14 cellular contexts compared by ENCODE assay signal in the genomic region with DNA sequence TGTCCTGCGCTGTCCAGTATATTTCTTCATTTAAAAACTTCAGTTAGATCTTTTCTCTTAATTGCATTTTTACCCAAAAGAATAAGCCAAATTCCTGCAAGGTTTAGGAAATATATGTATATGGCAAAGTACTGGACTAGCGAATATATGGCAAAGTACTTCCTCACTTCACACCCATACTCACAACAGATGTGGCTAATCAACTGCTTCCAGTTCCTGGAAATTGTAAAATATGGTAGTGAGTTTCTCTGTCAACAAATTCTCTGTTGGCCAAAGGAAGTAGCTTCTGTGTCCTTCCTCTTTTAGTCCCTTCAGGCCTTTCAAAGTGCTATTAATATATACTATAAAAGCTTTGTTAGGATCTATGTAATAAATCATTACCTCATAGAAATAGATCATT. TPM values are rescaled to one million over a fixed set of nuclear protein-coding genes. Genes with fewer than 3 reads are reported as not detected.
DNase-seq lines count a peak whose midpoint lies in the region; ATAC-seq and TF ChIP-seq lines count a peak whose summit lies in the region.
"Had no signal": no experiment of that assay in that cellular context is flagged by ENCODE, and none has a peak within 500 bp of the region (broad histone marks: within the 10 kb centered on the region; RNA-seq: fewer than 3 reads in every experiment).

No MANE protein-coding gene starts in this region.

- DNase-seq in GM06990 (ENCODE audit: extremely low read depth, insufficient read length) = no peak
- DNase-seq in Peyer's patch = no peak
- DNase-seq in activated naive CD8-positive, alpha-beta T cell treated with anti-CD3 and anti-CD28 coated beads, Interleukin-2, amount 50 U/mL, for 24 hours = no peak
- DNase-seq in NCI-H2029 treated with DMSO at 0.1 percent for 48 hours (lab: John Stamatoyannopoulos, UW) = no peak
- DNase-seq in osteocyte (ENCODE audit: extremely low spot score, unreplicated experiment) = no peak
- DNase-seq: C1 segment of cervical spinal cord; effector CD4-positive, alpha-beta T cell; stimulated activated CD4-positive, alpha-beta T cell treated with anti-CD3 and anti-CD28 coated beads, Interleukin-4, amount 100 ng/mL, for 24 hours had no signal

- no peak overlapping the region for H3K4me3 ChIP-seq in BLaER1 treated with 17β-estradiol and CSF1 and Interleukin-3, amounts not matched to agents 10 nM and 100 nM
- H3K4me3 ChIP-seq in GM06990 (replicated peaks; ENCODE audit: low read depth, low read length) (peak overlapping the region; percentile 65), Peyer's patch (no peak overlapping the region)

- TF ChIP-seq CTCF in GM06990 (IDR thresholded peaks at IDR 0.05; ENCODE audit: insufficient read depth, low read length, poor library complexity, severe bottlenecking) (no peak), Peyer's patch (IDR thresholded peaks at IDR 0.05) (no peak), osteocyte (IDR thresholded peaks at IDR 0.05) (no peak)

- H4K20me1 ChIP-seq in BLaER1 treated with 17β-estradiol and CSF1 and Interleukin-3, amounts not matched to agents 10 nM and 100 nM = no peaks in the 10 kb centered on the region

- H3K27me3 ChIP-seq in BLaER1 treated with 17β-estradiol and CSF1 and Interleukin-3, amounts not matched to agents 10 nM and 100 nM = no peaks in the 10 kb centered on the region
- H3K27me3 ChIP-seq in GM06990 (replicated peaks; ENCODE audit: control insufficient read depth, insufficient read depth, low read length) = no peaks in the 10 kb centered on the region
- H3K27me3 ChIP-seq in Peyer's patch = no peaks in the 10 kb centered on the region

- no peak for ATAC-seq in activated naive CD8-positive, alpha-beta T cell treated with anti-CD3 and anti-CD28 coated beads, Interleukin-2, amount 50 U/mL, for 24 hours
- ATAC-seq in GM19328 (IDR thresholded peaks at IDR 0.05; ENCODE audit: unreplicated experiment) (no peak), GM19452 (IDR thresholded peaks at IDR 0.05; ENCODE audit: unreplicated experiment) (no peak)
- ATAC-seq: HepG2 had no signal

- no peaks in the 10 kb centered on the region for H3K9me3 Mint-ChIP-seq in activated naive CD8-positive, alpha-beta T cell treated with anti-CD3 and anti-CD28 coated beads, Interleukin-2, amount 50 U/mL, for 24 hours
- H3K9me3 Mint-ChIP-seq in osteocyte (ENCODE audit: unreplicated experiment) = no peaks in the 10 kb centered on the region

- peak overlapping the region in 8 of 11 experiments; percentile 49 to 71 (median 54); a peak in 13 of 22 replicates for H3K27ac ChIP-seq in BLaER1 treated with 17β-estradiol and CSF1 and Interleukin-3, amounts not matched to agents 10 nM and 100 nM
- H3K27ac ChIP-seq in Peyer's patch = peak overlapping the region in 3 of 4 donors; percentile 47 to 75 (median 69)

- no peaks in the 10 kb centered on the region for H3K9me3 ChIP-seq in BLaER1 treated with 17β-estradiol and CSF1 and Interleukin-3, amounts not matched to agents 10 nM and 100 nM (replicated peaks in 1 of 11)
- H3K9me3 ChIP-seq in Peyer's patch = no peaks in the 10 kb centered on the region

- H3K27ac Mint-ChIP-seq in activated naive CD8-positive, alpha-beta T cell treated with anti-CD3 and anti-CD28 coated beads, Interleukin-2, amount 50 U/mL, for 24 hours = peak overlapping the region; percentile 98
- H3K27ac Mint-ChIP-seq in osteocyte (ENCODE audit: unreplicated experiment) = no peak overlapping the region

- peak overlapping the region in 9 of 11 experiments; percentile 10 to 83 (median 66); a peak in 17 of 22 replicates for H3K4me2 ChIP-seq in BLaER1 treated with 17β-estradiol and CSF1 and Interleukin-3, amounts not matched to agents 10 nM and 100 nM

- no peak overlapping the region for H3K9ac ChIP-seq in BLaER1 treated with 17β-estradiol and CSF1 and Interleukin-3, amounts not matched to agents 10 nM and 100 nM

- H3K4me1 Mint-ChIP-seq in activated naive CD8-positive, alpha-beta T cell treated with anti-CD3 and anti-CD28 coated beads, Interleukin-2, amount 50 U/mL, for 24 hours = peaks cover 88% of the 10 kb centered on the region
- H3K4me1 Mint-ChIP-seq in osteocyte (ENCODE audit: unreplicated experiment) = no peaks in the 10 kb centered on the region

- H3K4me1 ChIP-seq in BLaER1 treated with 17β-estradiol and CSF1 and Interleukin-3, amounts not matched to agents 10 nM and 100 nM = peaks cover 0 to 67% (median 46%) of the 10 kb centered on the region in 10 experiments; a peak in 15 of 20 replicates
- H3K4me1 ChIP-seq in Peyer's patch = peaks cover 0 to 12% (median 5%) of the 10 kb centered on the region in 4 donors

- peak overlapping the region; percentile 79 for H3K4me3 Mint-ChIP-seq in activated naive CD8-positive, alpha-beta T cell treated with anti-CD3 and anti-CD28 coated beads, Interleukin-2, amount 50 U/mL, for 24 hours
- H3K4me3 Mint-ChIP-seq in osteocyte (ENCODE audit: unreplicated experiment) = no peak overlapping the region

- H3K27me3 Mint-ChIP-seq in activated naive CD8-positive, alpha-beta T cell treated with anti-CD3 and anti-CD28 coated beads, Interleukin-2, amount 50 U/mL, for 24 hours = no peaks in the 10 kb centered on the region
- peaks cover 93% of the 10 kb centered on the region for H3K27me3 Mint-ChIP-seq in osteocyte (ENCODE audit: unreplicated experiment)

- no peak for TF ChIP-seq POLR2A in Peyer's patch (IDR thresholded peaks at IDR 0.05)

- H3K36me3 Mint-ChIP-seq in activated naive CD8-positive, alpha-beta T cell treated with anti-CD3 and anti-CD28 coated beads, Interleukin-2, amount 50 U/mL, for 24 hours (ENCODE audit: low read depth) = peaks cover 18% of the 10 kb centered on the region
- H3K36me3 Mint-ChIP-seq in osteocyte (ENCODE audit: unreplicated experiment) = no peaks in the 10 kb centered on the region

- H3K36me3 ChIP-seq in BLaER1 treated with 17β-estradiol and CSF1 and Interleukin-3, amounts not matched to agents 10 nM and 100 nM = no peaks in the 10 kb centered on the region
- no peaks in the 10 kb centered on the region; the same call in none of the 2 replicates for H3K36me3 ChIP-seq in GM06990 (ENCODE audit: control insufficient read depth, insufficient read depth, low read length)
- H3K36me3 ChIP-seq in Peyer's patch = no peaks in the 10 kb centered on the region

RNA-seq across cellular contexts. Expression of a gene that starts 22.0 kb away (rescaled TPM):
- total RNA-seq in Peyer's patch = 10 to 100 TPM in 1 of 4 donors, 1 to 10 TPM in 2, not detected in 1; 1.2 to 26.4 (median 5.1) TPM
- not detected in 2 replicates for total RNA-seq in osteocyte
- total RNA-seq: HepG2 had no signal

RNA-seq across cellular contexts. Expression of a gene that starts 31.0 kb away (rescaled TPM):
- total RNA-seq in Peyer's patch = 100 to 1,000 TPM in 2 of 4 donors, 10 to 100 TPM in 2; 60.2 to 113 (median 96.7) TPM
- total RNA-seq in osteocyte = 85.3 and 93.2 TPM in 2 replicates

RNA-seq across cellular contexts. Expression of a gene that starts 39.7 kb away (rescaled TPM):
- total RNA-seq in Peyer's patch (10 to 100 TPM; 16.8 to 68.5 (median 36.0) TPM), osteocyte (17.4 and 19.3 TPM in 2 replicates)

RNA-seq across cellular contexts. Expression of a gene that starts 56.3 kb away (rescaled TPM):
- total RNA-seq in Peyer's patch = not detected
- not detected in 2 replicates for total RNA-seq in osteocyte
- total RNA-seq: HepG2; mononuclear cell; T-helper 2 cell treated with Interferon-gamma antibody and Interleukin-4, amounts not matched to agents 100 ng/mL and 5 ng/mL, for 36 hours had no signal
